Comparison of ENCODE assay signal across 11 cellular contexts in the genomic region with DNA sequence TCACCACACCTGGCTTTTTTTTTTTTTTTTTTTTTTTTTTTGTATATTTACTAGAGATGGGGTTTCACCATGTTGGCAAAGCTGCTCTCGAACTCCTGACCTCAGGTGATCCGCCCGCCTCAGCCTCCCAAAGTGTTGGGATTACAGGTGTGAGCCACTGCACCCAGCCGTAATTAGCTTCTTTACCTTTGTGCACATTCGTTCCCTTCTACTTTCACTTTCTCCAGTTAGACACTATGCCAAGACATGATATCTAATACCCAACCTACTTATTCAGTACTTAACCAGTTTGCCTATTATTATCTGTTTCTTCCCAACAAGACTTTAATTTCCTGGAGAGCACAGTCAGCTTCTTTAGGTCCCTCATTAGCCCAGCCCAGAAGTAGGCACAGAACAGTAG. TPM values are rescaled to one million over a fixed set of nuclear protein-coding genes. Genes with fewer than 3 reads are reported as not detected.
DNase-seq lines count a peak whose midpoint lies in the region; ATAC-seq and TF ChIP-seq lines count a peak whose summit lies in the region.
"Had no signal": no experiment of that assay in that cellular context is flagged by ENCODE, and none has a peak within 500 bp of the region (broad histone marks: within the 10 kb centered on the region; RNA-seq: fewer than 3 reads in every experiment).

No MANE protein-coding gene starts in this region.

- H3K9me3 ChIP-seq in right atrium auricular region, result no peaks in the 10 kb centered on the region
- H3K9me3 ChIP-seq: heart left ventricle had no signal

- CTCF ChIA-PET in activated CD8-positive, alpha-beta memory T cell treated with anti-CD3 and anti-CD28 coated beads, Interleukin-2, amount 10 ng/mL, durations not matched to agents 7 days and 5 days (lab: Charles Lee), result interaction anchor here (0.9 to 1.8 kb wide), 4 partner anchors 53 to 515 kb away, joined by 3 to 7 read pairs (median 4); no protein-coding TSS in a partner anchor

- DNase-seq in activated CD8-positive, alpha-beta memory T cell treated with anti-CD3 and anti-CD28 coated beads, Interleukin-2, amount 10 ng/mL, durations not matched to agents 7 days and 5 days, result no peak
- DNase-seq in activated CD8-positive, alpha-beta memory T cell treated with anti-CD3 and anti-CD28 coated beads, Interleukin-2, amount 50 U/mL, for 4 hours, result no peak
- DNase-seq in NCI-H774 (lab: John Stamatoyannopoulos, UW), result peak; percentile 7
- DNase-seq in right atrium auricular region (ENCODE audit: low spot score), result no peak
- no peak for DNase-seq in stimulated activated CD4-positive, alpha-beta T cell treated with anti-CD3 and anti-CD28 coated beads, Interleukin-12 subunit alpha, Interleukin-12 subunit beta, amount 100 ng/mL, for 4 hours
- DNase-seq: heart left ventricle, NCI-H446 treated with DMSO at 0.1 percent for 48 hours had no signal

- no peak for ATAC-seq in activated CD8-positive, alpha-beta memory T cell treated with anti-CD3 and anti-CD28 coated beads, Interleukin-2, amount 10 ng/mL, durations not matched to agents 7 days and 5 days
- ATAC-seq in stimulated activated memory B cell treated with anti-CD40 and anti-IgM and Interleukin-4, amounts not matched to agents 10 μg/mL and 1 μg/mL and 100 μg/mL, for 72 hours, result no peak
- no peak for ATAC-seq in HG03521 (IDR thresholded peaks at IDR 0.05; ENCODE audit: unreplicated experiment)
- ATAC-seq: heart left ventricle had no signal

- peaks cover 0 to 1% of the 10 kb centered on the region in 2 donors for H3K4me1 ChIP-seq in right atrium auricular region

- no peak overlapping the region for H3K4me3 ChIP-seq in right atrium auricular region
- H3K4me3 ChIP-seq: cardiac muscle cell had no signal

- peaks cover 44% of the 10 kb centered on the region for H3K4me1 Mint-ChIP-seq in activated CD8-positive, alpha-beta memory T cell treated with anti-CD3 and anti-CD28 coated beads, Interleukin-2, amount 10 ng/mL, durations not matched to agents 7 days and 5 days
- peaks cover 22% of the 10 kb centered on the region for H3K4me1 Mint-ChIP-seq in dendritic cell treated with granulocyte-macrophage colony-stimulating factor and Interleukin-4, amounts not matched to agents 40 ng/mL and 50 ng/mL, for 4 days (ENCODE audit: low read depth)
- peaks cover 24% of the 10 kb centered on the region for H3K4me1 Mint-ChIP-seq in stimulated activated memory B cell treated with anti-CD40 and anti-IgM and Interleukin-4, amounts not matched to agents 10 μg/mL and 1 μg/mL and 100 μg/mL, for 72 hours

- H3K27me3 ChIP-seq in right atrium auricular region, result peaks cover 0 to 5% of the 10 kb centered on the region in 2 donors

- no peak for TF ChIP-seq CTCF in right atrium auricular region (IDR thresholded peaks at IDR 0.05)

- H3K27me3 Mint-ChIP-seq in activated CD8-positive, alpha-beta memory T cell treated with anti-CD3 and anti-CD28 coated beads, Interleukin-2, amount 10 ng/mL, durations not matched to agents 7 days and 5 days, result no peaks in the 10 kb centered on the region
- H3K27me3 Mint-ChIP-seq in dendritic cell treated with granulocyte-macrophage colony-stimulating factor and Interleukin-4, amounts not matched to agents 40 ng/mL and 50 ng/mL, for 4 days, result peaks cover 50% of the 10 kb centered on the region
- H3K27me3 Mint-ChIP-seq in stimulated activated memory B cell treated with anti-CD40 and anti-IgM and Interleukin-4, amounts not matched to agents 10 μg/mL and 1 μg/mL and 100 μg/mL, for 72 hours, result peaks cover 57% of the 10 kb centered on the region

- peak overlapping the region; percentile 77 for H3K4me3 Mint-ChIP-seq in activated CD8-positive, alpha-beta memory T cell treated with anti-CD3 and anti-CD28 coated beads, Interleukin-2, amount 10 ng/mL, durations not matched to agents 7 days and 5 days
- peak overlapping the region; percentile 60 for H3K4me3 Mint-ChIP-seq in dendritic cell treated with granulocyte-macrophage colony-stimulating factor and Interleukin-4, amounts not matched to agents 40 ng/mL and 50 ng/mL, for 4 days
- H3K4me3 Mint-ChIP-seq in stimulated activated memory B cell treated with anti-CD40 and anti-IgM and Interleukin-4, amounts not matched to agents 10 μg/mL and 1 μg/mL and 100 μg/mL, for 72 hours, result peak overlapping the region; percentile 12

- peaks cover 48% of the 10 kb centered on the region for H3K36me3 Mint-ChIP-seq in activated CD8-positive, alpha-beta memory T cell treated with anti-CD3 and anti-CD28 coated beads, Interleukin-2, amount 10 ng/mL, durations not matched to agents 7 days and 5 days
- H3K36me3 Mint-ChIP-seq in dendritic cell treated with granulocyte-macrophage colony-stimulating factor and Interleukin-4, amounts not matched to agents 40 ng/mL and 50 ng/mL, for 4 days (ENCODE audit: low read depth), result no peaks in the 10 kb centered on the region
- no peaks in the 10 kb centered on the region for H3K36me3 Mint-ChIP-seq in stimulated activated memory B cell treated with anti-CD40 and anti-IgM and Interleukin-4, amounts not matched to agents 10 μg/mL and 1 μg/mL and 100 μg/mL, for 72 hours

- no peaks in the 10 kb centered on the region for H3K36me3 ChIP-seq in right atrium auricular region
- H3K36me3 ChIP-seq: cardiac muscle cell, heart left ventricle had no signal

- H3K27ac ChIP-seq in right atrium auricular region, result no peak overlapping the region
- H3K27ac ChIP-seq: cardiac muscle cell, heart left ventricle had no signal

- no peaks in the 10 kb centered on the region for H3K9me3 Mint-ChIP-seq in activated CD8-positive, alpha-beta memory T cell treated with anti-CD3 and anti-CD28 coated beads, Interleukin-2, amount 10 ng/mL, durations not matched to agents 7 days and 5 days (ENCODE audit: low read depth)
- no peaks in the 10 kb centered on the region for H3K9me3 Mint-ChIP-seq in dendritic cell treated with granulocyte-macrophage colony-stimulating factor and Interleukin-4, amounts not matched to agents 40 ng/mL and 50 ng/mL, for 4 days
- peaks cover 5% of the 10 kb centered on the region for H3K9me3 Mint-ChIP-seq in stimulated activated memory B cell treated with anti-CD40 and anti-IgM and Interleukin-4, amounts not matched to agents 10 μg/mL and 1 μg/mL and 100 μg/mL, for 72 hours

- intact Hi-C loops in dendritic cell treated with granulocyte-macrophage colony-stimulating factor and Interleukin-4, amounts not matched to agents 40 ng/mL and 50 ng/mL, for 4 days (cut with micrococcal nuclease), result no loop called here

- H3K27ac Mint-ChIP-seq in activated CD8-positive, alpha-beta memory T cell treated with anti-CD3 and anti-CD28 coated beads, Interleukin-2, amount 10 ng/mL, durations not matched to agents 7 days and 5 days, result peak overlapping the region; percentile 62
- H3K27ac Mint-ChIP-seq in dendritic cell treated with granulocyte-macrophage colony-stimulating factor and Interleukin-4, amounts not matched to agents 40 ng/mL and 50 ng/mL, for 4 days, result no peak overlapping the region
- H3K27ac Mint-ChIP-seq in stimulated activated memory B cell treated with anti-CD40 and anti-IgM and Interleukin-4, amounts not matched to agents 10 μg/mL and 1 μg/mL and 100 μg/mL, for 72 hours, result no peak overlapping the region

RNA-seq across cellular contexts. Expression of gene STYK1, which starts 5.3 kb away (rescaled TPM):
- total RNA-seq in activated CD8-positive, alpha-beta memory T cell treated with anti-CD3 and anti-CD28 coated beads, Interleukin-2, amount 10 ng/mL, durations not matched to agents 7 days and 5 days, result 10 to 100 TPM in 1 of 2 experiments, 1 to 10 TPM in 1; 8.4 to 16.1 TPM
- total RNA-seq in right atrium auricular region, result under 1 TPM in 1 of 2 donors, not detected in 1; 0.12 TPM

RNA-seq across cellular contexts. Expression of gene YBX3, which starts 54.6 kb away (rescaled TPM):
- 100 to 1,000 TPM; 122 to 139 TPM for total RNA-seq in activated CD8-positive, alpha-beta memory T cell treated with anti-CD3 and anti-CD28 coated beads, Interleukin-2, amount 10 ng/mL, durations not matched to agents 7 days and 5 days
- total RNA-seq in right atrium auricular region, result 1,000 to 10,000 TPM in 1 of 2 donors, 100 to 1,000 TPM in 1; 612 to 1,061 TPM

RNA-seq across cellular contexts. Expression of gene MAGOHB, which starts 55.1 kb away (rescaled TPM):
- total RNA-seq in activated CD8-positive, alpha-beta memory T cell treated with anti-CD3 and anti-CD28 coated beads, Interleukin-2, amount 10 ng/mL, durations not matched to agents 7 days and 5 days, result 10 to 100 TPM; 53.3 to 77.2 TPM
- total RNA-seq in right atrium auricular region, result 1 to 10 TPM; 5.5 to 6.2 TPM

Comparison
In these comparisons a context has a peak if more than half of its experiments do, and no peak if none do; other contexts are left out.
1. H3K4me3 Mint-ChIP-seq: peak in every context shown above with its lines; median percentile 77 in activated CD8-positive, alpha-beta memory T cell treated with anti-CD3 and anti-CD28 coated beads, Interleukin-2, amount 10 ng/mL, durations not matched to agents 7 days and 5 days; 60 in dendritic cell treated with granulocyte-macrophage colony-stimulating factor and Interleukin-4, amounts not matched to agents 40 ng/mL and 50 ng/mL, for 4 days; 12 in stimulated activated memory B cell treated with anti-CD40 and anti-IgM and Interleukin-4, amounts not matched to agents 10 μg/mL and 1 μg/mL and 100 μg/mL, for 72 hours.
2. RNA of gene STYK1, which starts 5.3 kb away (total RNA-seq): 8.4 to 16.1 TPM in activated CD8-positive, alpha-beta memory T cell treated with anti-CD3 and anti-CD28 coated beads, Interleukin-2, amount 10 ng/mL, durations not matched to agents 7 days and 5 days; 0.12 TPM in right atrium auricular region; every median in the first group is over 4 times any median in the second.
3. RNA of gene YBX3, which starts 54.6 kb away (total RNA-seq): 612 to 1,061 TPM in right atrium auricular region; 122 to 139 TPM in activated CD8-positive, alpha-beta memory T cell treated with anti-CD3 and anti-CD28 coated beads, Interleukin-2, amount 10 ng/mL, durations not matched to agents 7 days and 5 days; every median in the first group is over 4 times any median in the second.
4. RNA of gene MAGOHB, which starts 55.1 kb away (total RNA-seq): 53.3 to 77.2 TPM in activated CD8-positive, alpha-beta memory T cell treated with anti-CD3 and anti-CD28 coated beads, Interleukin-2, amount 10 ng/mL, durations not matched to agents 7 days and 5 days; 5.5 to 6.2 TPM in right atrium auricular region; every median in the first group is over 4 times any median in the second.